In genomic region chr6:140537211-140537610, GRCh38 we compare ENCODE assay signal across 12 cellular contexts.
DNase-seq lines count a peak whose midpoint lies in the region; ATAC-seq, FAIRE-seq and TF ChIP-seq lines count a peak whose summit lies in the region.
"Had no signal": no experiment of that assay in that cellular context is flagged by ENCODE, and none has a peak within 500 bp of the region (broad histone marks: within the 10 kb centered on the region; RNA-seq: fewer than 3 reads in every experiment).

No MANE protein-coding gene starts in this region.

- H3K9me3 Mint-ChIP-seq in naive thymus-derived CD4-positive, alpha-beta T cell = peaks cover 0 to 16% (median 3%) of the 10 kb centered on the region in 11 donors

- POLR2A ChIA-PET in naive thymus-derived CD4-positive, alpha-beta T cell (lab: Charles Lee) = no interaction called here

- no peak for FAIRE-seq in D721Med (lab: Jason Lieb, UNC)

- H3K14ac ChIP-seq in mesenchymal stem cell (ENCODE audit: low read length in 2 of 2) = no peak overlapping the region

- H3K4me1 Mint-ChIP-seq in naive thymus-derived CD4-positive, alpha-beta T cell = peaks cover 0 to 1% (median 0%) of the 10 kb centered on the region in 7 donors
- H3K4me1 Mint-ChIP-seq: IgD-negative memory B cell, natural killer cell had no signal

- peak overlapping the region; percentile 86 for H2BK5ac ChIP-seq in mesenchymal stem cell (ENCODE audit: low read depth, low read length, poor library complexity, severe bottlenecking)

- H3K9me3 ChIP-seq in breast epithelium = peaks cover 0 to 8% of the 10 kb centered on the region in 2 donors
- H3K9me3 ChIP-seq in mesenchymal stem cell (ENCODE audit: control insufficient read depth, low read length) = peaks cover 24% of the 10 kb centered on the region
- H3K9me3 ChIP-seq in thyroid gland = no peaks in the 10 kb centered on the region
- no peaks in the 10 kb centered on the region for H3K9me3 ChIP-seq in naive thymus-derived CD4-positive, alpha-beta T cell (ENCODE audit: control insufficient read depth in 2 of 3, low read length in 3 of 3)

- 17% methylated on average over 2 of the region's 3 CpGs for WGBS in mesenchymal stem cell
- 63 to 71% methylated on average over 3 of the region's 3 CpGs for WGBS in thyroid gland, 2 donors

- no peak overlapping the region for H3K4me3 Mint-ChIP-seq in naive thymus-derived CD4-positive, alpha-beta T cell
- H3K4me3 Mint-ChIP-seq: IgD-negative memory B cell, natural killer cell had no signal

- peaks cover 0 to 2% (median 0%) of the 10 kb centered on the region in 5 donors for H3K36me3 Mint-ChIP-seq in naive thymus-derived CD4-positive, alpha-beta T cell
- H3K36me3 Mint-ChIP-seq: IgD-negative memory B cell, natural killer cell had no signal

- peak overlapping the region; percentile 73 to 76 for H3K27ac ChIP-seq in breast epithelium
- peak overlapping the region; percentile 99 for H3K27ac ChIP-seq in mesenchymal stem cell (ENCODE audit: low read length, poor library complexity, severe bottlenecking)
- peak overlapping the region; percentile 67 to 89 (median 77) for H3K27ac ChIP-seq in thyroid gland
- no peak overlapping the region for H3K27ac ChIP-seq in naive thymus-derived CD4-positive, alpha-beta T cell (ENCODE audit: low read depth, low read length)

- no peak overlapping the region for H3K23ac ChIP-seq in mesenchymal stem cell (ENCODE audit: low read length in 2 of 2)

- H3K4ac ChIP-seq in mesenchymal stem cell (ENCODE audit: low read depth in 1 of 2, low read length in 2 of 2) = peak overlapping the region in 1 of 2 experiments; percentile 53

- H2BK120ac ChIP-seq in mesenchymal stem cell (ENCODE audit: low read depth, low read length) = no peak overlapping the region

- no peak overlapping the region for H4K8ac ChIP-seq in mesenchymal stem cell (ENCODE audit: low read length)

- H3K27ac Mint-ChIP-seq in naive thymus-derived CD4-positive, alpha-beta T cell = no peak overlapping the region
- H3K27ac Mint-ChIP-seq: IgD-negative memory B cell, natural killer cell had no signal

- no peaks in the 10 kb centered on the region for H3K36me3 ChIP-seq in breast epithelium
- no peaks in the 10 kb centered on the region for H3K36me3 ChIP-seq in mesenchymal stem cell (ENCODE audit: control insufficient read depth in 1 of 2, insufficient read depth in 2 of 2, low read depth in 1 of 2, low read length in 2 of 2)
- H3K36me3 ChIP-seq in thyroid gland = no peaks in the 10 kb centered on the region
- no peaks in the 10 kb centered on the region for H3K36me3 ChIP-seq in naive thymus-derived CD4-positive, alpha-beta T cell (ENCODE audit: control insufficient read depth in 2 of 3, insufficient read depth in 3 of 3, low read length in 3 of 3)

- no peak for TF ChIP-seq CTCF in HFF-Myc (IDR thresholded peaks at IDR 0.05; ENCODE audit: low read depth, low read length, missing control alignments)
- TF ChIP-seq CTCF in breast epithelium (IDR thresholded peaks at IDR 0.05) = no peak
- TF ChIP-seq CTCF in thyroid gland (IDR thresholded peaks at IDR 0.05) = no peak
- TF ChIP-seq CTCF in D721Med (IDR thresholded peaks at IDR 0.05; ENCODE audit: insufficient read depth, missing control alignments) = no peak

- no peak overlapping the region for H2AFZ ChIP-seq in mesenchymal stem cell (ENCODE audit: low read depth, low read length)

- DNase-seq in HFF-Myc (ENCODE audit: extremely low read depth, low read depth) = peak; percentile 5
- no peak for DNase-seq in breast epithelium (ENCODE audit: low spot score in 2 of 2)
- DNase-seq in mesenchymal stem cell = peak; percentile 43
- no peak for DNase-seq in thyroid gland
- DNase-seq in midbrain (lab: John Stamatoyannopoulos, UW) = no peak
- DNase-seq in D721Med (ENCODE audit: insufficient read length, low spot score) = no peak
- DNase-seq in naive thymus-derived CD4-positive, alpha-beta T cell = no peak
- DNase-seq: aorta, natural killer cell, NCI-H2081 had no signal

- ATAC-seq in HG03039 (IDR thresholded peaks at IDR 0.05; ENCODE audit: unreplicated experiment) = no peak
- ATAC-seq in naive thymus-derived CD4-positive, alpha-beta T cell = no peak
- ATAC-seq: natural killer cell had no signal

- peak overlapping the region in 1 of 2 experiments; percentile 47 for H2BK12ac ChIP-seq in mesenchymal stem cell (ENCODE audit: low read length in 2 of 2)

- H3K27me3 ChIP-seq in breast epithelium = no peaks in the 10 kb centered on the region
- H3K27me3 ChIP-seq in mesenchymal stem cell (ENCODE audit: control insufficient read depth in 1 of 2, insufficient read depth in 1 of 2, low read length in 2 of 2) = no peaks in the 10 kb centered on the region
- no peaks in the 10 kb centered on the region for H3K27me3 ChIP-seq in thyroid gland
- no peaks in the 10 kb centered on the region for H3K27me3 ChIP-seq in naive thymus-derived CD4-positive, alpha-beta T cell (ENCODE audit: control insufficient read depth in 2 of 2, insufficient read depth in 2 of 2, low read length in 2 of 2)

- H3K79me1 ChIP-seq in mesenchymal stem cell (replicated peaks; ENCODE audit: low read length, poor library complexity, severe bottlenecking) = no peaks in the 10 kb centered on the region

- no peaks in the 10 kb centered on the region for H3K4me1 ChIP-seq in breast epithelium
- peaks cover 2% of the 10 kb centered on the region for H3K4me1 ChIP-seq in mesenchymal stem cell (ENCODE audit: control insufficient read depth, insufficient read depth, low read depth, low read length)
- H3K4me1 ChIP-seq in thyroid gland = peaks cover 17 to 18% of the 10 kb centered on the region in 2 donors
- no peaks in the 10 kb centered on the region for H3K4me1 ChIP-seq in naive thymus-derived CD4-positive, alpha-beta T cell (ENCODE audit: control insufficient read depth in 2 of 2, insufficient read depth in 2 of 2, low read length in 2 of 2)

- TF ChIP-seq POLR2A in breast epithelium (IDR thresholded peaks at IDR 0.05) (no peak), thyroid gland (IDR thresholded peaks at IDR 0.05) (no peak)

- H2AK5ac ChIP-seq in mesenchymal stem cell (ENCODE audit: low read length, severe bottlenecking) = peak overlapping the region; percentile 68

- no peak overlapping the region for H3K4me2 ChIP-seq in mesenchymal stem cell (ENCODE audit: low read length, poor library complexity, severe bottlenecking)

- H3K4me3 ChIP-seq in HFF-Myc (replicated peaks; ENCODE audit: low read depth, low read length) (no peak overlapping the region), breast epithelium (no peak overlapping the region), mesenchymal stem cell (ENCODE audit: insufficient read depth in 1 of 2, low read depth in 1 of 2, low read length in 2 of 2) (peak overlapping the region in 1 of 2 experiments; percentile 14), thyroid gland (replicated peaks in 1 of 3) (no peak overlapping the region)
- no peak overlapping the region for H3K4me3 ChIP-seq in naive thymus-derived CD4-positive, alpha-beta T cell (ENCODE audit: low read length)

- no peak overlapping the region for H2BK15ac ChIP-seq in mesenchymal stem cell (ENCODE audit: low read depth, poor library complexity, severe bottlenecking)

- H3K27me3 Mint-ChIP-seq in naive thymus-derived CD4-positive, alpha-beta T cell = peaks cover 0 to 8% (median 0%) of the 10 kb centered on the region in 5 donors
- H3K27me3 Mint-ChIP-seq: IgD-negative memory B cell had no signal

- CTCF ChIA-PET in naive thymus-derived CD4-positive, alpha-beta T cell (lab: Charles Lee) = no interaction called here

- no peak overlapping the region for H4K91ac ChIP-seq in mesenchymal stem cell (ENCODE audit: low read length)

- H3K9ac ChIP-seq in mesenchymal stem cell (ENCODE audit: low read length) = peak overlapping the region; percentile 72

- intact Hi-C loops in breast epithelium (cut with DNase I; ENCODE audit: low total_unique reads) = no loop called here
- intact Hi-C loops in thyroid gland (cut with DNase I) = no loop called here
- intact Hi-C loops in naive thymus-derived CD4-positive, alpha-beta T cell (cut with micrococcal nuclease) = no loop called here

- H3K18ac ChIP-seq in mesenchymal stem cell (ENCODE audit: low read depth in 1 of 2, low read length in 2 of 2) = no peak overlapping the region

Comparison
In these comparisons a context has a peak if more than half of its experiments do, and no peak if none do; other contexts are left out.
1. DNase-seq: peak in HFF-Myc (single experiment) and mesenchymal stem cell (single experiment); none in breast epithelium (0 of 2), thyroid gland (0 of 2), midbrain (single experiment), D721Med (single experiment) and naive thymus-derived CD4-positive, alpha-beta T cell (0 of 9).